Comparison of ENCODE assay signal across 8 cellular contexts in genomic region chr5:65034029-65034781, GRCh38.
DNase-seq lines count a peak whose midpoint lies in the region; ATAC-seq and TF ChIP-seq lines count a peak whose summit lies in the region.

No MANE protein-coding gene starts in this region.

- peak overlapping the region; percentile 59 for H3K27ac Mint-ChIP-seq in T-helper 1 cell treated with Interleukin-12 subunit alpha and Interleukin-12 subunit beta and Interleukin-4 antibody, amounts not matched to agents 30 μg/mL and 1 μg/mL, for 36 hours
- H3K27ac Mint-ChIP-seq in T-helper 17 cell = peak overlapping the region; percentile 99

- H3K27me3 Mint-ChIP-seq in T-helper 1 cell treated with Interleukin-12 subunit alpha and Interleukin-12 subunit beta and Interleukin-4 antibody, amounts not matched to agents 30 μg/mL and 1 μg/mL, for 36 hours (ENCODE audit: low read depth) = no peaks in the 10 kb centered on the region
- H3K27me3 Mint-ChIP-seq in T-helper 17 cell = no peaks in the 10 kb centered on the region

- no peak overlapping the region for H2AFZ ChIP-seq in smooth muscle cell (ENCODE audit: low read depth)

- DNase-seq in T-helper 1 cell (no peak), T-helper 17 cell (no peak), glomerular visceral epithelial cell (ENCODE audit: extremely low spot score) (peak; percentile 66), smooth muscle cell (lab: John Stamatoyannopoulos, UW; ENCODE audit: unreplicated experiment) (no peak), GOT3 (lab: John Stamatoyannopoulos, UW) (no peak)

- H3K9me3 ChIP-seq in T-helper 17 cell (ENCODE audit: control insufficient read depth, low read length, poor library complexity, severe bottlenecking) (no peaks in the 10 kb centered on the region), smooth muscle cell (replicated peaks; ENCODE audit: low read depth) (no peaks in the 10 kb centered on the region)

- H3K4me1 ChIP-seq in smooth muscle cell (ENCODE audit: low read depth) = peaks cover 23% of the 10 kb centered on the region

- WGBS in smooth muscle cell (ENCODE audit: low lambda C conversion rate) = 83% methylated on average over 8 of the region's 8 CpGs

- peaks cover 18% of the 10 kb centered on the region for H3F3A ChIP-seq in smooth muscle cell (ENCODE audit: low read depth)

- no peaks in the 10 kb centered on the region for H4K20me1 ChIP-seq in smooth muscle cell (ENCODE audit: low read depth)

- no peaks in the 10 kb centered on the region for H3K27me3 ChIP-seq in smooth muscle cell (ENCODE audit: low read depth)

- no peaks in the 10 kb centered on the region for H3K9me3 Mint-ChIP-seq in T-helper 1 cell treated with Interleukin-12 subunit alpha and Interleukin-12 subunit beta and Interleukin-4 antibody, amounts not matched to agents 30 μg/mL and 1 μg/mL, for 36 hours

- H3K9ac ChIP-seq in smooth muscle cell (ENCODE audit: low read depth) = no peak overlapping the region

- peaks cover 31% of the 10 kb centered on the region for H3K4me1 Mint-ChIP-seq in T-helper 1 cell treated with Interleukin-12 subunit alpha and Interleukin-12 subunit beta and Interleukin-4 antibody, amounts not matched to agents 30 μg/mL and 1 μg/mL, for 36 hours (ENCODE audit: low read depth)
- peaks cover 21% of the 10 kb centered on the region for H3K4me1 Mint-ChIP-seq in T-helper 17 cell

- no peak for ATAC-seq in T-helper 17 cell
- ATAC-seq in HG02938 (IDR thresholded peaks at IDR 0.05; ENCODE audit: unreplicated experiment) = no peak
- ATAC-seq in GM19023 (IDR thresholded peaks at IDR 0.05; ENCODE audit: unreplicated experiment) = no peak

- H3K27ac ChIP-seq in smooth muscle cell (ENCODE audit: low read depth) = peak overlapping the region; percentile 89

- no peaks in the 10 kb centered on the region for H3K36me3 Mint-ChIP-seq in T-helper 1 cell treated with Interleukin-12 subunit alpha and Interleukin-12 subunit beta and Interleukin-4 antibody, amounts not matched to agents 30 μg/mL and 1 μg/mL, for 36 hours (ENCODE audit: low read depth)
- H3K36me3 Mint-ChIP-seq in T-helper 17 cell (ENCODE audit: low read depth) = no peaks in the 10 kb centered on the region

- H3K79me2 ChIP-seq in smooth muscle cell (ENCODE audit: low read depth) = no peaks in the 10 kb centered on the region

- H3K36me3 ChIP-seq in smooth muscle cell (ENCODE audit: low read depth) = no peaks in the 10 kb centered on the region

- no peak overlapping the region for H3K4me2 ChIP-seq in smooth muscle cell

- peak overlapping the region; percentile 69 for H3K4me3 Mint-ChIP-seq in T-helper 1 cell treated with Interleukin-12 subunit alpha and Interleukin-12 subunit beta and Interleukin-4 antibody, amounts not matched to agents 30 μg/mL and 1 μg/mL, for 36 hours
- peak overlapping the region; percentile 60 for H3K4me3 Mint-ChIP-seq in T-helper 17 cell

- TF ChIP-seq CTCF in smooth muscle cell (IDR thresholded peaks at IDR 0.05; ENCODE audit: borderline replicate concordance, insufficient read depth, poor library complexity, severe bottlenecking) = no peak

- no peak overlapping the region for H3K4me3 ChIP-seq in smooth muscle cell
